ENCODE assay signal across 18 cellular contexts in the genomic region with DNA sequence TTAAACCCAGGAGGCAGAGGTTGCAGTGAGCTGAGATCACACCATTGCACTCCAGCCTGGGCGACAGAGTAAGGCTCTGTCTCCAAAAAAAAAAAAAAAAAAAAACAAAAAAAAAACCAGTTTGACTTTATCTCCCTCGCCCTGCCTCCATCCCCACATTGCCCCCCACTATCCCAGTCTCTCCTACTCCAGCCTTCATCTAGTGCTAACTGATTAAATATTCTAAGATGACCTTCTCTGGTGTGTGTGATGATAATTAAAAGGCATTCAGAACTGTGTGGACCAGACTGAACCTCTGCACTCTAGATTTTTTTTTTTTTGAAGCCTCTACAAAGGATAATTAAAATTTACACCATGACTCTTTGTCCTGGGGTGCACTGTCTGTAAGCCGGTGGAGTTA. TPM values are rescaled to one million over a fixed set of nuclear protein-coding genes. Genes with fewer than 3 reads are reported as not detected.
A peak's percentile ranks its signal among the peaks of the same experiment; 100 is the strongest.
DNase-seq lines count a peak whose midpoint lies in the region; ATAC-seq and TF ChIP-seq lines count a peak whose summit lies in the region.
"Had no signal": no experiment of that assay in that cellular context is flagged by ENCODE, and none has a peak within 500 bp of the region (broad histone marks: within the 10 kb centered on the region; RNA-seq: fewer than 3 reads in every experiment).

No MANE protein-coding gene starts in this region.

- peaks cover 15% of the 10 kb centered on the region for H3K27me3 Mint-ChIP-seq in activated naive CD8-positive, alpha-beta T cell treated with anti-CD3 and anti-CD28 coated beads for 36 hours
- peaks cover 7% of the 10 kb centered on the region for H3K27me3 Mint-ChIP-seq in activated naive CD8-positive, alpha-beta T cell treated with anti-CD3 and anti-CD28 coated beads, Interleukin-2, amount 50 U/mL, for 24 hours
- peaks cover 17% of the 10 kb centered on the region for H3K27me3 Mint-ChIP-seq in type B pancreatic cell

- TF ChIP-seq CTCF in RWPE1 (conservative IDR thresholded peaks at IDR 0.05; ENCODE audit: low read depth), result no peak
- TF ChIP-seq CTCF in type B pancreatic cell (conservative IDR thresholded peaks at IDR 0.05), result no peak

- no peak for ATAC-seq in activated naive CD8-positive, alpha-beta T cell treated with anti-CD3 and anti-CD28 coated beads, Interleukin-2, amount 50 U/mL, for 24 hours
- ATAC-seq in HG03571 (IDR thresholded peaks at IDR 0.05; ENCODE audit: unreplicated experiment), result no peak
- ATAC-seq: HepG2 had no signal

- H3K27ac ChIP-seq in RWPE1 (peak overlapping the region; percentile 54), epithelial cell of prostate (peak overlapping the region; percentile 43)
- H3K27ac ChIP-seq: BLaER1 treated with 17β-estradiol and CSF1 and Interleukin-3, amounts not matched to agents 10 nM and 100 nM had no signal

- H3K9me3 Mint-ChIP-seq in activated naive CD8-positive, alpha-beta T cell treated with anti-CD3 and anti-CD28 coated beads for 36 hours, result no peaks in the 10 kb centered on the region
- H3K9me3 Mint-ChIP-seq in activated naive CD8-positive, alpha-beta T cell treated with anti-CD3 and anti-CD28 coated beads, Interleukin-2, amount 50 U/mL, for 24 hours, result no peaks in the 10 kb centered on the region
- no peaks in the 10 kb centered on the region for H3K9me3 Mint-ChIP-seq in type B pancreatic cell
- H3K9me3 Mint-ChIP-seq: CD4-positive, CD25-positive, alpha-beta regulatory T cell had no signal

- H3K36me3 Mint-ChIP-seq in activated naive CD8-positive, alpha-beta T cell treated with anti-CD3 and anti-CD28 coated beads for 36 hours, result peaks cover 10% of the 10 kb centered on the region
- H3K36me3 Mint-ChIP-seq in activated naive CD8-positive, alpha-beta T cell treated with anti-CD3 and anti-CD28 coated beads, Interleukin-2, amount 50 U/mL, for 24 hours (ENCODE audit: low read depth), result peaks cover 14% of the 10 kb centered on the region
- H3K36me3 Mint-ChIP-seq in type B pancreatic cell, result peaks cover 6% of the 10 kb centered on the region

- CTCF ChIA-PET in RWPE1 (lab: Yijun Ruan, JAX), result no interaction called here

- H3K27ac Mint-ChIP-seq in activated naive CD8-positive, alpha-beta T cell treated with anti-CD3 and anti-CD28 coated beads for 36 hours, result peak overlapping the region; percentile 54
- no peak overlapping the region for H3K27ac Mint-ChIP-seq in activated naive CD8-positive, alpha-beta T cell treated with anti-CD3 and anti-CD28 coated beads, Interleukin-2, amount 50 U/mL, for 24 hours
- H3K27ac Mint-ChIP-seq in type B pancreatic cell, result peak overlapping the region; percentile 72
- H3K27ac Mint-ChIP-seq: CD4-positive, CD25-positive, alpha-beta regulatory T cell had no signal

- no peak for DNase-seq in activated naive CD8-positive, alpha-beta T cell treated with anti-CD3 and anti-CD28 coated beads for 36 hours
- no peak for DNase-seq in activated naive CD8-positive, alpha-beta T cell treated with anti-CD3 and anti-CD28 coated beads, Interleukin-2, amount 50 U/mL, for 24 hours
- DNase-seq in RWPE1 (ENCODE audit: low spot score) (no peak), epithelial cell of prostate (ENCODE audit: low read depth, low spot score) (no peak), type B pancreatic cell (ENCODE audit: extremely low spot score, unreplicated experiment) (no peak), NCI-H2081 treated with DMSO at 0.1 percent for 48 hours (lab: John Stamatoyannopoulos, UW) (no peak), NCI-H510A treated with DMSO at 0.1 percent for 48 hours (lab: John Stamatoyannopoulos, UW) (no peak)
- DNase-seq: 8988T; Calu3; CD4-positive, CD25-positive, alpha-beta regulatory T cell; DMS 273 treated with DMSO at 0.1 percent for 48 hours; DMS79 treated with DMSO at 0.1 percent for 48 hours; EL; GDM1 had no signal

- POLR2A ChIA-PET in RWPE1 (lab: Yijun Ruan, JAX; ENCODE audit: low non-redundant PET), result interaction anchor here (0.5 kb wide), 1 partner anchor 50 kb away, joined by 3 read pairs; no protein-coding TSS in a partner anchor

- H3K4me3 Mint-ChIP-seq in activated naive CD8-positive, alpha-beta T cell treated with anti-CD3 and anti-CD28 coated beads for 36 hours, result no peak overlapping the region
- H3K4me3 Mint-ChIP-seq in activated naive CD8-positive, alpha-beta T cell treated with anti-CD3 and anti-CD28 coated beads, Interleukin-2, amount 50 U/mL, for 24 hours, result no peak overlapping the region
- no peak overlapping the region for H3K4me3 Mint-ChIP-seq in type B pancreatic cell
- H3K4me3 Mint-ChIP-seq: CD4-positive, CD25-positive, alpha-beta regulatory T cell had no signal

- H3K4me1 Mint-ChIP-seq in activated naive CD8-positive, alpha-beta T cell treated with anti-CD3 and anti-CD28 coated beads for 36 hours, result no peaks in the 10 kb centered on the region
- H3K4me1 Mint-ChIP-seq in activated naive CD8-positive, alpha-beta T cell treated with anti-CD3 and anti-CD28 coated beads, Interleukin-2, amount 50 U/mL, for 24 hours, result no peaks in the 10 kb centered on the region
- no peaks in the 10 kb centered on the region for H3K4me1 Mint-ChIP-seq in type B pancreatic cell (ENCODE audit: unreplicated experiment)

RNA-seq across cellular contexts. Expression of a gene that starts 6.0 kb away (rescaled TPM):
- 1 to 10 TPM; 1.1 to 1.4 TPM for total RNA-seq in activated naive CD8-positive, alpha-beta T cell treated with anti-CD3 and anti-CD28 coated beads for 36 hours
- total RNA-seq in type B pancreatic cell (ENCODE audit: low replicate concordance), result 0.74 and 2.7 TPM in 2 replicates

RNA-seq across cellular contexts. Expression of a gene that starts 12.2 kb away (rescaled TPM):
- 100 to 1,000 TPM; 133 to 137 TPM for total RNA-seq in activated naive CD8-positive, alpha-beta T cell treated with anti-CD3 and anti-CD28 coated beads for 36 hours
- total RNA-seq in type B pancreatic cell (ENCODE audit: low replicate concordance), result 63.6 and 82.2 TPM in 2 replicates

RNA-seq across cellular contexts. Expression of a gene that starts 22.2 kb away (rescaled TPM):
- not detected for total RNA-seq in activated naive CD8-positive, alpha-beta T cell treated with anti-CD3 and anti-CD28 coated beads for 36 hours
- 1.1 TPM in 1 of 2 replicates, not detected in the other for total RNA-seq in type B pancreatic cell (ENCODE audit: low replicate concordance)
- total RNA-seq: Calu3; CD4-positive, CD25-positive, alpha-beta regulatory T cell; HepG2; HT1080 had no signal

RNA-seq across cellular contexts. Expression of a gene that starts 39.9 kb away (rescaled TPM):
- total RNA-seq in activated naive CD8-positive, alpha-beta T cell treated with anti-CD3 and anti-CD28 coated beads for 36 hours, result 1 to 10 TPM; 2.4 to 2.7 TPM
- total RNA-seq in type B pancreatic cell (ENCODE audit: low replicate concordance), result 1.1 and 4.8 TPM in 2 replicates

RNA-seq across cellular contexts. Expression of a gene that starts 47.2 kb away (rescaled TPM):
- 10 to 100 TPM; 13.6 to 14.2 TPM for total RNA-seq in activated naive CD8-positive, alpha-beta T cell treated with anti-CD3 and anti-CD28 coated beads for 36 hours
- 15.3 and 19.2 TPM in 2 replicates for total RNA-seq in type B pancreatic cell (ENCODE audit: low replicate concordance)
